2 cellular contexts compared by ENCODE assay signal in genomic region chr10:98340946-98341345, GRCh38.
TF ChIP-seq lines count a peak whose summit lies in the region.

No MANE protein-coding gene starts in this region.

TF ChIP-seq in HCT116, 20 proteins besides CTCF, POLR2A, EP300 and RAD21 (continued from another document):
- no peak for TF ChIP-seq EZH2 (IDR thresholded peaks at IDR 0.05)
- TF ChIP-seq FOSL1 (IDR thresholded peaks at IDR 0.05; ENCODE audit: low read depth) = no peak
- TF ChIP-seq EGR1 (IDR thresholded peaks at IDR 0.05; ENCODE audit: low read depth) = no peak
- TF ChIP-seq MAX (IDR thresholded peaks at IDR 0.05) = no peak
- TF ChIP-seq, protein P1, sequence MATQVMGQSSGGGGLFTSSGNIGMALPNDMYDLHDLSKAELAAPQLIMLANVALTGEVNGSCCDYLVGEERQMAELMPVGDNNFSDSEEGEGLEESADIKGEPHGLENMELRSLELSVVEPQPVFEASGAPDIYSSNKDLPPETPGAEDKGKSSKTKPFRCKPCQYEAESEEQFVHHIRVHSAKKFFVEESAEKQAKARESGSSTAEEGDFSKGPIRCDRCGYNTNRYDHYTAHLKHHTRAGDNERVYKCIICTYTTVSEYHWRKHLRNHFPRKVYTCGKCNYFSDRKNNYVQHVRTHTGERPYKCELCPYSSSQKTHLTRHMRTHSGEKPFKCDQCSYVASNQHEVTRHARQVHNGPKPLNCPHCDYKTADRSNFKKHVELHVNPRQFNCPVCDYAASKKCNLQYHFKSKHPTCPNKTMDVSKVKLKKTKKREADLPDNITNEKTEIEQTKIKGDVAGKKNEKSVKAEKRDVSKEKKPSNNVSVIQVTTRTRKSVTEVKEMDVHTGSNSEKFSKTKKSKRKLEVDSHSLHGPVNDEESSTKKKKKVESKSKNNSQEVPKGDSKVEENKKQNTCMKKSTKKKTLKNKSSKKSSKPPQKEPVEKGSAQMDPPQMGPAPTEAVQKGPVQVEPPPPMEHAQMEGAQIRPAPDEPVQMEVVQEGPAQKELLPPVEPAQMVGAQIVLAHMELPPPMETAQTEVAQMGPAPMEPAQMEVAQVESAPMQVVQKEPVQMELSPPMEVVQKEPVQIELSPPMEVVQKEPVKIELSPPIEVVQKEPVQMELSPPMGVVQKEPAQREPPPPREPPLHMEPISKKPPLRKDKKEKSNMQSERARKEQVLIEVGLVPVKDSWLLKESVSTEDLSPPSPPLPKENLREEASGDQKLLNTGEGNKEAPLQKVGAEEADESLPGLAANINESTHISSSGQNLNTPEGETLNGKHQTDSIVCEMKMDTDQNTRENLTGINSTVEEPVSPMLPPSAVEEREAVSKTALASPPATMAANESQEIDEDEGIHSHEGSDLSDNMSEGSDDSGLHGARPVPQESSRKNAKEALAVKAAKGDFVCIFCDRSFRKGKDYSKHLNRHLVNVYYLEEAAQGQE (IDR thresholded peaks at IDR 0.05; ENCODE audit: low read depth) = no peak
- no peak for TF ChIP-seq SIN3A (IDR thresholded peaks at IDR 0.05; ENCODE audit: low read depth)
- TF ChIP-seq, protein P2, sequence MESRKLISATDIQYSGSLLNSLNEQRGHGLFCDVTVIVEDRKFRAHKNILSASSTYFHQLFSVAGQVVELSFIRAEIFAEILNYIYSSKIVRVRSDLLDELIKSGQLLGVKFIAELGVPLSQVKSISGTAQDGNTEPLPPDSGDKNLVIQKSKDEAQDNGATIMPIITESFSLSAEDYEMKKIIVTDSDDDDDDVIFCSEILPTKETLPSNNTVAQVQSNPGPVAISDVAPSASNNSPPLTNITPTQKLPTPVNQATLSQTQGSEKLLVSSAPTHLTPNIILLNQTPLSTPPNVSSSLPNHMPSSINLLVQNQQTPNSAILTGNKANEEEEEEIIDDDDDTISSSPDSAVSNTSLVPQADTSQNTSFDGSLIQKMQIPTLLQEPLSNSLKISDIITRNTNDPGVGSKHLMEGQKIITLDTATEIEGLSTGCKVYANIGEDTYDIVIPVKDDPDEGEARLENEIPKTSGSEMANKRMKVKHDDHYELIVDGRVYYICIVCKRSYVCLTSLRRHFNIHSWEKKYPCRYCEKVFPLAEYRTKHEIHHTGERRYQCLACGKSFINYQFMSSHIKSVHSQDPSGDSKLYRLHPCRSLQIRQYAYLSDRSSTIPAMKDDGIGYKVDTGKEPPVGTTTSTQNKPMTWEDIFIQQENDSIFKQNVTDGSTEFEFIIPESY (IDR thresholded peaks at IDR 0.05; ENCODE audit: extremely low read depth, insufficient replicate concordance, low read length) = no peak
- TF ChIP-seq, protein P3, sequence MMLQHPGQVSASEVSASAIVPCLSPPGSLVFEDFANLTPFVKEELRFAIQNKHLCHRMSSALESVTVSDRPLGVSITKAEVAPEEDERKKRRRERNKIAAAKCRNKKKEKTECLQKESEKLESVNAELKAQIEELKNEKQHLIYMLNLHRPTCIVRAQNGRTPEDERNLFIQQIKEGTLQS (IDR thresholded peaks at IDR 0.05) = no peak
- no peak for TF ChIP-seq TCF7L2 (IDR thresholded peaks at IDR 0.05; ENCODE audit: borderline replicate concordance, extremely low read depth, insufficient read depth, insufficient read length)
- TF ChIP-seq CEBPB (IDR thresholded peaks at IDR 0.05; ENCODE audit: low read depth) = no peak
- TF ChIP-seq ZNF274 (IDR thresholded peaks at IDR 0.05; ENCODE audit: low read depth, low read length) = no peak
- TF ChIP-seq YY1 (IDR thresholded peaks at IDR 0.05; ENCODE audit: extremely low read depth, insufficient replicate concordance, low read depth, low read length) = no peak
- TF ChIP-seq POLR2AphosphoS5 (IDR thresholded peaks at IDR 0.05; ENCODE audit: low read depth, low read length) = no peak
- TF ChIP-seq ELF1 (IDR thresholded peaks at IDR 0.05; ENCODE audit: borderline replicate concordance, low read depth) = no peak
- no peak for TF ChIP-seq ZFX (IDR thresholded peaks at IDR 0.05)
- no peak for TF ChIP-seq EZH2phosphoT487 (IDR thresholded peaks at IDR 0.05; ENCODE audit: borderline replicate concordance)

TF ChIP-seq in WTC11, 78 proteins besides CTCF, POLR2A, EP300 and RAD21 (continued from another document):
- TF ChIP-seq, protein P4, sequence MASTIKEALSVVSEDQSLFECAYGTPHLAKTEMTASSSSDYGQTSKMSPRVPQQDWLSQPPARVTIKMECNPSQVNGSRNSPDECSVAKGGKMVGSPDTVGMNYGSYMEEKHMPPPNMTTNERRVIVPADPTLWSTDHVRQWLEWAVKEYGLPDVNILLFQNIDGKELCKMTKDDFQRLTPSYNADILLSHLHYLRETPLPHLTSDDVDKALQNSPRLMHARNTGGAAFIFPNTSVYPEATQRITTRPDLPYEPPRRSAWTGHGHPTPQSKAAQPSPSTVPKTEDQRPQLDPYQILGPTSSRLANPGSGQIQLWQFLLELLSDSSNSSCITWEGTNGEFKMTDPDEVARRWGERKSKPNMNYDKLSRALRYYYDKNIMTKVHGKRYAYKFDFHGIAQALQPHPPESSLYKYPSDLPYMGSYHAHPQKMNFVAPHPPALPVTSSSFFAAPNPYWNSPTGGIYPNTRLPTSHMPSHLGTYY (CRISPR knock-in tag; IDR thresholded peaks at IDR 0.05) = no peak
- TF ChIP-seq ZBTB21 (CRISPR knock-in tag; IDR thresholded peaks at IDR 0.05; ENCODE audit: borderline replicate concordance) (no peak), PRRX2 (CRISPR knock-in tag; IDR thresholded peaks at IDR 0.05) (no peak)
